ENCODE assay signal across 11 cellular contexts in genomic region chr19:45368737-45369340, GRCh38. TPM values are rescaled to one million over a fixed set of nuclear protein-coding genes. Genes with fewer than 3 reads are reported as not detected.
DNase-seq lines count a peak whose midpoint lies in the region; ATAC-seq and TF ChIP-seq lines count a peak whose summit lies in the region.
"Had no signal": no experiment of that assay in that cellular context is flagged by ENCODE, and none has a peak within 500 bp of the region (broad histone marks: within the 10 kb centered on the region; RNA-seq: fewer than 3 reads in every experiment).

No MANE protein-coding gene starts in this region.

- H3K79me1 ChIP-seq in trophoblast cell (ENCODE audit: low read length) = peaks cover 7% of the 10 kb centered on the region

- no CpG with 5 or more reads among the region's 11 CpGs for WGBS in trophoblast cell (ENCODE audit: extremely low coverage, insufficient coverage, insufficient read length)

- no peak overlapping the region for H2BK5ac ChIP-seq in trophoblast cell (ENCODE audit: low read depth, low read length, poor library complexity)

- H3K36me3 Mint-ChIP-seq in activated T-cell treated with anti-CD3 and anti-CD28 coated beads, Interleukin-2, amount 50 U/mL, for 24 hours (ENCODE audit: low read depth) = peaks cover 23% of the 10 kb centered on the region
- H3K36me3 Mint-ChIP-seq in chondrocyte (ENCODE audit: low read depth) = no peaks in the 10 kb centered on the region

- H3K4me3 ChIP-seq in MG63 (peak overlapping the region; percentile 76), trophoblast cell (ENCODE audit: low read depth, low read length) (no peak overlapping the region)

- no peak overlapping the region for H3K18ac ChIP-seq in trophoblast cell (ENCODE audit: low read length)

- H3K9me3 ChIP-seq in MG63 (no peaks in the 10 kb centered on the region), trophoblast cell (ENCODE audit: insufficient read depth, low read depth, low read length) (no peaks in the 10 kb centered on the region)

- H3K14ac ChIP-seq in trophoblast cell (ENCODE audit: low read length) = no peak overlapping the region

- H2AK5ac ChIP-seq in trophoblast cell (ENCODE audit: low read length) = no peak overlapping the region

- no peak overlapping the region for H3K27ac ChIP-seq in trophoblast cell (ENCODE audit: low read depth, low read length)

- H2BK120ac ChIP-seq in trophoblast cell (ENCODE audit: insufficient read depth, low read length, poor library complexity) = no peak overlapping the region

- peaks cover 14% of the 10 kb centered on the region for H3K4me1 Mint-ChIP-seq in activated T-cell treated with anti-CD3 and anti-CD28 coated beads, Interleukin-2, amount 50 U/mL, for 24 hours (ENCODE audit: low read depth)
- H3K4me1 Mint-ChIP-seq in chondrocyte (ENCODE audit: low read depth) = peaks cover 15% of the 10 kb centered on the region

- no peak overlapping the region for H3K4me2 ChIP-seq in trophoblast cell (ENCODE audit: low read length)

- peaks cover 5% of the 10 kb centered on the region in 2 experiments for H3K4me1 ChIP-seq in trophoblast cell (ENCODE audit: control insufficient read depth in 1 of 2, insufficient read depth in 2 of 2, low read length in 2 of 2)

- no peaks in the 10 kb centered on the region for H3K9me3 Mint-ChIP-seq in activated T-cell treated with anti-CD3 and anti-CD28 coated beads, Interleukin-2, amount 50 U/mL, for 24 hours
- no peaks in the 10 kb centered on the region for H3K9me3 Mint-ChIP-seq in chondrocyte (ENCODE audit: low read depth)

- no peak for DNase-seq in activated T-cell treated with anti-CD3 and anti-CD28 coated beads, Interleukin-2, amount 50 U/mL, for 24 hours
- no peak for DNase-seq in activated T-cell treated with anti-CD3 and anti-CD28 coated beads for 4 hours
- DNase-seq in MG63 = no peak
- no peak for DNase-seq in chondrocyte (ENCODE audit: low spot score)
- peak in 1 of 2 donors; percentile 5 for DNase-seq in trophoblast cell
- DNase-seq in T1000 (lab: John Stamatoyannopoulos, UW) = no peak
- no peak for DNase-seq in DMS 273 treated with DMSO at 0.1 percent for 48 hours (lab: John Stamatoyannopoulos, UW)
- DNase-seq: activated CD4-positive, alpha-beta T cell treated with anti-CD3 and anti-CD28 coated beads, Interleukin-2, amount 50 U/mL, for 1 hour had no signal

- no peak for ATAC-seq in GM21825 (IDR thresholded peaks at IDR 0.05; ENCODE audit: unreplicated experiment)

- no peak overlapping the region for H4K8ac ChIP-seq in trophoblast cell (ENCODE audit: low read depth, low read length)

- H3K9ac ChIP-seq in trophoblast cell (ENCODE audit: low read length) = no peak overlapping the region

- peaks cover 43% of the 10 kb centered on the region for H3K36me3 ChIP-seq in MG63
- peaks cover 13 to 16% of the 10 kb centered on the region in 2 experiments for H3K36me3 ChIP-seq in trophoblast cell (ENCODE audit: control insufficient read depth in 1 of 2, insufficient read depth in 2 of 2, low read length in 2 of 2)

- no peak overlapping the region for H4K91ac ChIP-seq in trophoblast cell (ENCODE audit: low read depth, low read length)

- no peak overlapping the region for H3K4ac ChIP-seq in trophoblast cell (ENCODE audit: low read depth, low read length)

- no peak overlapping the region for H3K27ac Mint-ChIP-seq in activated T-cell treated with anti-CD3 and anti-CD28 coated beads, Interleukin-2, amount 50 U/mL, for 24 hours
- H3K27ac Mint-ChIP-seq in chondrocyte (ENCODE audit: unreplicated experiment) = peak overlapping the region; percentile 41

- no peak overlapping the region for H2BK12ac ChIP-seq in trophoblast cell (ENCODE audit: low read length)

- H2AFZ ChIP-seq in trophoblast cell (ENCODE audit: insufficient read depth, low read length, poor library complexity) = no peak overlapping the region

- peak overlapping the region; percentile 60 for H3K4me3 Mint-ChIP-seq in activated T-cell treated with anti-CD3 and anti-CD28 coated beads, Interleukin-2, amount 50 U/mL, for 24 hours
- H3K4me3 Mint-ChIP-seq in chondrocyte (ENCODE audit: unreplicated experiment) = peak overlapping the region; percentile 51

- H3K27me3 Mint-ChIP-seq in activated T-cell treated with anti-CD3 and anti-CD28 coated beads, Interleukin-2, amount 50 U/mL, for 24 hours = no peaks in the 10 kb centered on the region
- no peaks in the 10 kb centered on the region for H3K27me3 Mint-ChIP-seq in chondrocyte (ENCODE audit: low read depth)

- TF ChIP-seq CTCF in chondrocyte (IDR thresholded peaks at IDR 0.05) = no peak

- H3K27me3 ChIP-seq in MG63 (no peaks in the 10 kb centered on the region), trophoblast cell (ENCODE audit: insufficient read depth, low read length) (no peaks in the 10 kb centered on the region)

- no peaks in the 10 kb centered on the region for H3K79me2 ChIP-seq in trophoblast cell (ENCODE audit: control insufficient read depth, insufficient read depth, low read length, poor library complexity)

- H4K12ac ChIP-seq in trophoblast cell (ENCODE audit: low read depth, low read length) = no peak overlapping the region

- peak overlapping the region; percentile 13 for H3K23ac ChIP-seq in trophoblast cell (ENCODE audit: low read length)

RNA-seq across cellular contexts. Expression of gene ERCC2, which starts 1.5 kb away (rescaled TPM):
- 53.5 and 71.9 TPM in 2 replicates for total RNA-seq in MG63 (2014; rRNA removed; shearing (Covaris generic); ENCODE audit: low replicate concordance)
- 29.6 to 38.0 TPM (median 32.5 TPM) in 3 replicates for total RNA-seq in chondrocyte
- polyA plus RNA-seq in trophoblast cell (2013) = 28.2 and 30.2 TPM in 2 replicates

RNA-seq across cellular contexts. Expression of gene KLC3, which starts 28.3 kb away (rescaled TPM):
- not detected in 2 replicates for total RNA-seq in MG63 (2014; rRNA removed; shearing (Covaris generic); ENCODE audit: low replicate concordance)
- total RNA-seq in chondrocyte = 0.22 TPM in 1 of 3 replicates, not detected in the others
- polyA plus RNA-seq in trophoblast cell (2013) = 1.7 and 1.9 TPM in 2 replicates
- total RNA-seq: glomerular endothelial cell had no signal

RNA-seq across cellular contexts. Expression of gene PPP1R13L, which starts 36.0 kb away (rescaled TPM):
- total RNA-seq in MG63 (2014; rRNA removed; shearing (Covaris generic); ENCODE audit: low replicate concordance) = 5.5 and 7.3 TPM in 2 replicates
- 67.2 to 111 TPM (median 110 TPM) in 3 replicates for total RNA-seq in chondrocyte
- 190 TPM in 2 replicates for polyA plus RNA-seq in trophoblast cell (2013)

RNA-seq across cellular contexts. Expression of gene POLR1G, which starts 37.6 kb away (rescaled TPM):
- total RNA-seq in MG63 (2014; rRNA removed; shearing (Covaris generic); ENCODE audit: low replicate concordance) = 27.1 and 44.0 TPM in 2 replicates
- total RNA-seq in chondrocyte = 7.3 to 10.4 TPM (median 9.6 TPM) in 3 replicates
- polyA plus RNA-seq in trophoblast cell (2013) = 10.8 and 11.1 TPM in 2 replicates

RNA-seq across cellular contexts. Expression of gene CKM, which starts 46.2 kb away (rescaled TPM):
- total RNA-seq in MG63 (2014; rRNA removed; shearing (Covaris generic); ENCODE audit: low replicate concordance) = not detected in 2 replicates
- not detected in 3 replicates for total RNA-seq in chondrocyte
- 0.03 TPM in 1 of 2 replicates, not detected in the other for polyA plus RNA-seq in trophoblast cell (2013)
- total RNA-seq: glomerular endothelial cell, mononuclear cell had no signal
